ENCODE assay signal across 10 cellular contexts in genomic region chr3:51311055-51311454, GRCh38.
DNase-seq lines count a peak whose midpoint lies in the region; ATAC-seq and TF ChIP-seq lines count a peak whose summit lies in the region.
"Had no signal": no experiment of that assay in that cellular context is flagged by ENCODE, and none has a peak within 500 bp of the region (broad histone marks: within the 10 kb centered on the region; RNA-seq: fewer than 3 reads in every experiment).

No MANE protein-coding gene starts in this region.

- H3K9me3 ChIP-seq in CD4-positive, alpha-beta T cell (ENCODE audit: control insufficient read depth, low read length), result no peaks in the 10 kb centered on the region

- peaks cover 6% of the 10 kb centered on the region for H3K9me3 Mint-ChIP-seq in CD4-positive, alpha-beta T cell
- peaks cover 6% of the 10 kb centered on the region for H3K9me3 Mint-ChIP-seq in WTC11

- intact Hi-C loops in CD4-positive, alpha-beta T cell (cut with DNase I, micrococcal nuclease), result loop anchor here (1.0 to 2.0 kb wide), 3 partner anchors 340 to 696 kb away; partner anchors contain the start of gene MAPKAPK3 (in 1 of the 2)

- no peak overlapping the region for H3K27ac Mint-ChIP-seq in CD4-positive, alpha-beta T cell
- no peak overlapping the region for H3K27ac Mint-ChIP-seq in WTC11

- no peak for DNase-seq in CD4-positive, alpha-beta T cell
- DNase-seq in HCEC 1CT (peak; percentile 15), WTC11 (ENCODE audit: low spot score) (no peak), left lobe of liver (ENCODE audit: low spot score) (no peak), GOT3 (lab: John Stamatoyannopoulos, UW) (no peak), NCI-H1417 treated with DMSO at 0.1 percent for 48 hours (lab: John Stamatoyannopoulos, UW) (no peak), SHP77 treated with DMSO at 0.1 percent for 48 hours (lab: John Stamatoyannopoulos, UW) (no peak), HK-2 (ENCODE audit: unreplicated experiment) (no peak)
- DNase-seq: activated effector memory CD4-positive, alpha-beta T cell treated with Interleukin-2 at 50 U/mL for 16 hours had no signal

- CTCF ChIA-PET in CD4-positive, alpha-beta T cell (lab: Charles Lee), result interaction anchor here (0.7 to 1.8 kb wide), 5 partner anchors 8 to 695 kb away, joined by 3 to 8 read pairs (median 5); partner anchors contain the start of gene MAPKAPK3
- CTCF ChIA-PET in WTC11 (lab: Charles Lee), result interaction anchor here (0.6 to 1.7 kb wide), 28 partner anchors 9 to 719 kb away, joined by 3 to 22 read pairs (median 4); partner anchors contain the start of genes MANF and MAPKAPK3

- no peaks in the 10 kb centered on the region for H3K4me1 Mint-ChIP-seq in CD4-positive, alpha-beta T cell (ENCODE audit: low read depth)
- H3K4me1 Mint-ChIP-seq in WTC11, result no peaks in the 10 kb centered on the region

- POLR2A ChIA-PET in CD4-positive, alpha-beta T cell (lab: Charles Lee), result interaction anchor here (1.0 kb wide), 1 partner anchor 339 kb away, joined by 4 read pairs; no protein-coding TSS in a partner anchor
- POLR2A ChIA-PET in WTC11 (lab: Charles Lee), result no interaction called here

- H3K27me3 Mint-ChIP-seq in CD4-positive, alpha-beta T cell, result peaks cover 5% of the 10 kb centered on the region
- H3K27me3 Mint-ChIP-seq in WTC11 (ENCODE audit: low read depth), result no peaks in the 10 kb centered on the region

- no peak for ATAC-seq in CD4-positive, alpha-beta T cell (ENCODE audit: poor library complexity)
- ATAC-seq in WTC11 (peak; percentile 51), left lobe of liver (peak; percentile 77)

- peak; percentile 55 for TF ChIP-seq CTCF in CD4-positive, alpha-beta T cell (IDR thresholded peaks at IDR 0.05)
- TF ChIP-seq CTCF in WTC11 (IDR thresholded peaks at IDR 0.05), result no peak

- no peak overlapping the region for H3K4me3 Mint-ChIP-seq in CD4-positive, alpha-beta T cell
- H3K4me3 Mint-ChIP-seq in WTC11, result no peak overlapping the region

- no peaks in the 10 kb centered on the region for H3K36me3 Mint-ChIP-seq in CD4-positive, alpha-beta T cell (ENCODE audit: low read depth)
- H3K36me3 Mint-ChIP-seq in WTC11, result peaks cover 5% of the 10 kb centered on the region

- no peaks in the 10 kb centered on the region for H3K27me3 ChIP-seq in CD4-positive, alpha-beta T cell (ENCODE audit: control insufficient read depth, insufficient read depth, low read length)

- no peak overlapping the region for H3K27ac ChIP-seq in CD4-positive, alpha-beta T cell (ENCODE audit: low read depth, low read length)
- H3K27ac ChIP-seq: skin epidermis had no signal

TF ChIP-seq in WTC11, 78 proteins besides CTCF, POLR2A, EP300 and RAD21:
- TF ChIP-seq ATF3 (CRISPR knock-in tag; conservative IDR thresholded peaks at IDR 0.05) (no peak), NFATC4 (CRISPR knock-in tag; IDR thresholded peaks at IDR 0.05) (no peak), ARID4B (CRISPR knock-in tag; IDR thresholded peaks at IDR 0.05; ENCODE audit: borderline replicate concordance) (no peak), AR (CRISPR knock-in tag; IDR thresholded peaks at IDR 0.05) (no peak), PREB (CRISPR knock-in tag; IDR thresholded peaks at IDR 0.05; ENCODE audit: borderline replicate concordance) (no peak), RELA (CRISPR knock-in tag; IDR thresholded peaks at IDR 0.05; ENCODE audit: borderline replicate concordance) (no peak), ZMAT4 (CRISPR knock-in tag; IDR thresholded peaks at IDR 0.05) (no peak), IRF1 (CRISPR knock-in tag; IDR thresholded peaks at IDR 0.05) (no peak), HMGXB4 (CRISPR knock-in tag; IDR thresholded peaks at IDR 0.05) (no peak)
